ENCODE assay signal across 9 cellular contexts in genomic region chr15:60379466-60380274, GRCh38. TPM values are rescaled to one million over a fixed set of nuclear protein-coding genes. Genes with fewer than 3 reads are reported as not detected.
A peak's percentile ranks its signal among the peaks of the same experiment; 100 is the strongest.
DNase-seq lines count a peak whose midpoint lies in the region; ATAC-seq, FAIRE-seq and TF ChIP-seq lines count a peak whose summit lies in the region.
"Had no signal": no experiment of that assay in that cellular context is flagged by ENCODE, and none has a peak within 500 bp of the region (broad histone marks: within the 10 kb centered on the region; RNA-seq: fewer than 3 reads in every experiment).

No MANE protein-coding gene starts in this region.

- in situ Hi-C loops in KBM-7 (cut with MboI; ENCODE audit: low pct_unique_long_range_greater_than_20kb, low sequenced_read_pairs), result no loop called here

- no peak overlapping the region for H2BK15ac ChIP-seq in mesendoderm (replicated peaks; ENCODE audit: low read depth)

- H3K79me2 ChIP-seq in mesendoderm (ENCODE audit: control insufficient read depth, insufficient read depth, low read length), result peaks cover 3% of the 10 kb centered on the region

- no peak overlapping the region for H4K8ac ChIP-seq in mesendoderm (ENCODE audit: low read depth, low read length)

- no peak overlapping the region for H2AK5ac ChIP-seq in mesendoderm (ENCODE audit: low read length)

- H3K4me1 ChIP-seq in A549 (peaks cover 98% of the 10 kb centered on the region), colonic mucosa (peaks cover 3% of the 10 kb centered on the region), mesendoderm (ENCODE audit: control insufficient read depth, low read depth, low read length) (peaks cover 2% of the 10 kb centered on the region)

- no peak overlapping the region for H3K23ac ChIP-seq in mesendoderm (ENCODE audit: low read length)

- DNase-seq in A549 (ENCODE audit: low read depth in 1 of 2, low spot score in 1 of 2), result peak in 1 of 2 experiments; percentile 95
- DNase-seq in LoVo (ENCODE audit: low spot score), result peak; percentile 87
- DNase-seq in colonic mucosa, result peak; percentile 44
- peak; percentile 41 for DNase-seq in mesendoderm
- DNase-seq in KBM-7, result no peak
- DNase-seq in GDM1 (lab: John Stamatoyannopoulos, UW), result no peak
- DNase-seq: activated naive CD8-positive, alpha-beta T cell treated with anti-CD3 and anti-CD28 coated beads, Interleukin-2, amount 10 ng/mL, durations not matched to agents 7 days and 5 days had no signal

- FAIRE-seq in A549 (lab: Jason Lieb, UNC), result peak; percentile 98

- no peak overlapping the region for H3K4ac ChIP-seq in mesendoderm (ENCODE audit: low read depth, low read length)

- no peak overlapping the region for H2BK120ac ChIP-seq in mesendoderm (ENCODE audit: low read depth, low read length)

- ATAC-seq in A549 (peak; percentile 40 to 41), HG03460 (IDR thresholded peaks at IDR 0.05; ENCODE audit: unreplicated experiment) (no peak), GM21528 (IDR thresholded peaks at IDR 0.05; ENCODE audit: low FRiP score, unreplicated experiment) (no peak)

- POLR2A ChIA-PET in A549 (lab: Yijun Ruan, JAX), result interaction anchor here (0.9 to 1.7 kb wide), 8 partner anchors 9 to 63 kb away, joined by 3 to 12 read pairs (median 5); partner anchors contain the start of gene ANXA2

- CTCF ChIA-PET in A549 (lab: Yijun Ruan, JAX), result interaction anchor here (0.7 to 11.8 kb wide), 5 partner anchors 13 to 245 kb away, joined by 3 to 174 read pairs (median 3); no protein-coding TSS in a partner anchor

- H3K9ac ChIP-seq in colonic mucosa (ENCODE audit: low read depth in 2 of 2, low read length in 2 of 2) (peak overlapping the region in 1 of 2 donors; percentile 43), mesendoderm (ENCODE audit: low read length) (no peak overlapping the region)

- peaks cover 23% of the 10 kb centered on the region for H3K79me1 ChIP-seq in mesendoderm (ENCODE audit: low read length)

- peak; percentile 95 to 98 for TF ChIP-seq EP300 in A549 (IDR thresholded peaks at IDR 0.05)

- no peak for TF ChIP-seq POLR2A in A549 (IDR thresholded peaks at IDR 0.05; ENCODE audit: low read length)

- H3K4me2 ChIP-seq in A549 (peak overlapping the region; percentile 94), mesendoderm (ENCODE audit: low read length) (no peak overlapping the region)

- intact Hi-C loops in colonic mucosa (cut with DNase I), result no loop called here

- TF ChIP-seq CTCF in A549 (IDR thresholded peaks at IDR 0.05), result no peak
- TF ChIP-seq CTCF in colonic mucosa (IDR thresholded peaks at IDR 0.05), result no peak

- no peak overlapping the region for H4K5ac ChIP-seq in mesendoderm (ENCODE audit: low read length)

- no peak overlapping the region for H3K18ac ChIP-seq in mesendoderm (ENCODE audit: low read length)

- H3K9me3 ChIP-seq in A549, result no peaks in the 10 kb centered on the region
- no peaks in the 10 kb centered on the region for H3K9me3 ChIP-seq in colonic mucosa

- peaks cover 4% of the 10 kb centered on the region for H3K36me3 ChIP-seq in colonic mucosa
- H3K36me3 ChIP-seq in mesendoderm (ENCODE audit: control insufficient read depth, insufficient read depth, low read length), result peaks cover 18% of the 10 kb centered on the region

- no peak overlapping the region for H3K56ac ChIP-seq in mesendoderm (ENCODE audit: low read length)

- H3K4me3 ChIP-seq in A549 (peak overlapping the region; percentile 20), colonic mucosa (no peak overlapping the region), mesendoderm (ENCODE audit: low read length) (no peak overlapping the region)

- H3K27ac ChIP-seq in A549 (peak overlapping the region; percentile 90), colonic mucosa (peak overlapping the region; percentile 54), mesendoderm (ENCODE audit: low read depth, low read length) (no peak overlapping the region)

- H2BK5ac ChIP-seq in mesendoderm (ENCODE audit: low read length), result no peak overlapping the region

- 21% methylated on average over 8 of the region's 8 CpGs for WGBS in A549 (ENCODE audit: missing lambda C conversion rate)
- no CpG with 5 or more reads among the region's 8 CpGs for whole genome bisulfite sequencing in mesendoderm (ENCODE audit: extremely low coverage, insufficient coverage, low lambda C conversion rate)

- TF ChIP-seq RAD21 in A549 (conservative IDR thresholded peaks at IDR 0.05 in 1 of 2, IDR thresholded peaks at IDR 0.05 in 1 of 2), result no peak; a peak in 4 of 5 replicates

- no peaks in the 10 kb centered on the region for H3K27me3 ChIP-seq in colonic mucosa
- H3K27me3 ChIP-seq in mesendoderm (ENCODE audit: insufficient read depth, low read length, poor library complexity), result no peaks in the 10 kb centered on the region

TF ChIP-seq in A549, 52 proteins besides CTCF, POLR2A, EP300 and RAD21 (continues in another document):
- TF ChIP-seq MAFK (IDR thresholded peaks at IDR 0.05; ENCODE audit: partially characterized antibody) (peak; percentile 54), FOXS1 (CRISPR knock-in tag; IDR thresholded peaks at IDR 0.05) (peak; percentile 49), CBX2 (IDR thresholded peaks at IDR 0.05; ENCODE audit: borderline replicate concordance, low read depth) (no peak), KDM5A (IDR thresholded peaks at IDR 0.05) (no peak), NPAS2 (CRISPR knock-in tag; IDR thresholded peaks at IDR 0.05; ENCODE audit: borderline replicate concordance) (no peak), RFX5 (IDR thresholded peaks at IDR 0.05) (no peak), ZSCAN20 (CRISPR knock-in tag; IDR thresholded peaks at IDR 0.05) (peak; percentile 69; the same call in 1 of the 2 replicates), TFCP2L1 (CRISPR knock-in tag; IDR thresholded peaks at IDR 0.05) (peak; percentile 78; the same call in 1 of the 2 replicates), REST (IDR thresholded peaks at IDR 0.05) (no peak), CHD4 (IDR thresholded peaks at IDR 0.05; ENCODE audit: borderline replicate concordance) (no peak), JUNB (IDR thresholded peaks at IDR 0.05) (peak; percentile 96), POLR2AphosphoS2 (conservative IDR thresholded peaks at IDR 0.05; ENCODE audit: low read length) (peak; percentile 96), HEYL (CRISPR knock-in tag; IDR thresholded peaks at IDR 0.05) (peak; percentile 14; the same call in 1 of the 2 replicates), KDM1A (IDR thresholded peaks at IDR 0.05; ENCODE audit: low read depth) (no peak), CBX8 (IDR thresholded peaks at IDR 0.05) (no peak), ATOH8 (CRISPR knock-in tag; IDR thresholded peaks at IDR 0.05; ENCODE audit: low read depth) (peak; percentile 29), NR3C1 (IDR thresholded peaks at IDR 0.05) (no peak), USF2 (IDR thresholded peaks at IDR 0.05) (no peak), ZC3H11A (IDR thresholded peaks at IDR 0.05) (no peak)

RNA-seq across cellular contexts. Expression of gene ANXA2, which starts 18.1 kb away (rescaled TPM):
- 5,725 and 5,746 TPM in 2 replicates for polyA plus RNA-seq in A549 (2011; rRNA removed)
- polyA plus RNA-seq in A549 (2012; cell fraction: cytosol; rRNA removed), result 4,340 and 4,409 TPM in 2 replicates
- polyA plus RNA-seq in A549 (2012; cell fraction: nucleus; rRNA removed), result 2,599 and 4,127 TPM in 2 replicates
- polyA plus RNA-seq in A549 (2017; fragmentation: RNase III; extraction: RNeasy Plus Mini Kit Qiagen cat#74134 plus additional on column Dnase treatment), result 4,707 to 5,021 TPM (median 4,900 TPM) in 3 replicates
- 4,094 and 4,183 TPM in 2 replicates for polyA minus RNA-seq in A549 (2011; rRNA and poly(A)+ RNA removed)
- total RNA-seq in colonic mucosa, result 100 to 1,000 TPM; 813 to 816 TPM
- 433 TPM for polyA plus RNA-seq in mesendoderm (2013, experiment 1 of 2)
- 451 TPM for polyA plus RNA-seq in mesendoderm (2013, experiment 2 of 2)

Comparison
In these comparisons a context has a peak if more than half of its experiments do, and no peak if none do; other contexts are left out.
1. ATAC-seq: peak in A549 (2 of 2); none in HG03460 (single experiment) and GM21528 (single experiment).
2. DNase-seq: peak in LoVo (single experiment), colonic mucosa (single experiment) and mesendoderm (single experiment); none in KBM-7 (single experiment) and GDM1 (single experiment).